1 cellular context compared by ENCODE assay signal in the genomic region with DNA sequence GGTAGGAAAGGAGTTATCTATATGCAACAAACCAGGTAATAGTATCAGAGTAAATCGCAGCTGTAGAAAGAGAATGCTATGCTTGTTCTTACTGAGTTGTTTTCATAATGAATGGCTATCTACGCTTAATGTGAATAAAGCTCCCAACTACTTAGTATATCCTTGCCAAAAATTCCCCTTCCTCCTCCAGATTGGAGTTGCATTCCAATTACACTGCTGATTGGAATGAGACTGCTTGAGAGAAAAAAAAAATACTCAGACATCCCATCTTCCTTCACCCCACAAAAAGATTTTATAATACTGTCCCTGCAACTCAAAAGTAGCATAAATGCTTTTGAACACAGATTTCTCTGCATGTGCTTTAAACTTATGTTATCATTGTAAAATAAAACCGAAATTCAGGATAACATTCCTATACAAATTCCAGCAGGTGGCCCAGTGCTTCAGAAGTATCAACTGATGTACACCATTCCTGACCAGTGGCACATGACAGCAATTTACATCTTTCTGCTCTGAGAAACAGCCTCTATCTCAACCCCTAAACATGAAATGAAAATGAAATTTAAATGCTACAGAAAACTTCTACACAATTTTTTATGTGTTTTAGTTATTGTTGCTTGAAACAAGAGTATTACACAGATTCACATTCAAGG.
TF ChIP-seq lines count a peak whose summit lies in the region.

No MANE protein-coding gene starts in this region.

TF ChIP-seq in SK-N-SH, 30 proteins besides CTCF, POLR2A, EP300 and RAD21:
- no peak for TF ChIP-seq SIN3A (IDR thresholded peaks at IDR 0.05; ENCODE audit: borderline replicate concordance, low read depth, low read length)
- peak; percentile 42; the same call in 1 of the 2 replicates for TF ChIP-seq POLR2AphosphoS5 (IDR thresholded peaks at IDR 0.05; ENCODE audit: low read depth, low read length)
- peak; percentile 50; the same call in 1 of the 2 replicates for TF ChIP-seq JUND (IDR thresholded peaks at IDR 0.05)
- TF ChIP-seq, protein P1, sequence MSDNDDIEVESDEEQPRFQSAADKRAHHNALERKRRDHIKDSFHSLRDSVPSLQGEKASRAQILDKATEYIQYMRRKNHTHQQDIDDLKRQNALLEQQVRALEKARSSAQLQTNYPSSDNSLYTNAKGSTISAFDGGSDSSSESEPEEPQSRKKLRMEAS (IDR thresholded peaks at IDR 0.05; ENCODE audit: low read depth): no peak; the same call in 1 of the 2 replicates
- TF ChIP-seq NRF1 (IDR thresholded peaks at IDR 0.05; ENCODE audit: low read depth, low read length): no peak
- no peak for TF ChIP-seq CHD2 (IDR thresholded peaks at IDR 0.05; ENCODE audit: low read length, partially characterized antibody)
- TF ChIP-seq TEAD4 (IDR thresholded peaks at IDR 0.05; ENCODE audit: borderline replicate concordance, insufficient read depth): peak; percentile 41; the same call in 1 of the 2 replicates
- TF ChIP-seq SMC3 (IDR thresholded peaks at IDR 0.05; ENCODE audit: low read depth, low read length): peak; percentile 3; the same call in 1 of the 2 replicates
- no peak for TF ChIP-seq GABPA (IDR thresholded peaks at IDR 0.05; ENCODE audit: low read depth)
- peak; percentile 22; the same call in 1 of the 2 replicates for TF ChIP-seq FOSL2 (IDR thresholded peaks at IDR 0.05; ENCODE audit: borderline replicate concordance, low read depth)
- no peak for TF ChIP-seq MEF2A (IDR thresholded peaks at IDR 0.05; ENCODE audit: borderline replicate concordance, low read depth)
- TF ChIP-seq, protein P2, sequence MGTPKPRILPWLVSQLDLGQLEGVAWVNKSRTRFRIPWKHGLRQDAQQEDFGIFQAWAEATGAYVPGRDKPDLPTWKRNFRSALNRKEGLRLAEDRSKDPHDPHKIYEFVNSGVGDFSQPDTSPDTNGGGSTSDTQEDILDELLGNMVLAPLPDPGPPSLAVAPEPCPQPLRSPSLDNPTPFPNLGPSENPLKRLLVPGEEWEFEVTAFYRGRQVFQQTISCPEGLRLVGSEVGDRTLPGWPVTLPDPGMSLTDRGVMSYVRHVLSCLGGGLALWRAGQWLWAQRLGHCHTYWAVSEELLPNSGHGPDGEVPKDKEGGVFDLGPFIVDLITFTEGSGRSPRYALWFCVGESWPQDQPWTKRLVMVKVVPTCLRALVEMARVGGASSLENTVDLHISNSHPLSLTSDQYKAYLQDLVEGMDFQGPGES (IDR thresholded peaks at IDR 0.05; ENCODE audit: low read depth, low read length): no peak
- TF ChIP-seq NFIC (IDR thresholded peaks at IDR 0.05; ENCODE audit: borderline replicate concordance): peak; percentile 84
- TF ChIP-seq, protein P3, sequence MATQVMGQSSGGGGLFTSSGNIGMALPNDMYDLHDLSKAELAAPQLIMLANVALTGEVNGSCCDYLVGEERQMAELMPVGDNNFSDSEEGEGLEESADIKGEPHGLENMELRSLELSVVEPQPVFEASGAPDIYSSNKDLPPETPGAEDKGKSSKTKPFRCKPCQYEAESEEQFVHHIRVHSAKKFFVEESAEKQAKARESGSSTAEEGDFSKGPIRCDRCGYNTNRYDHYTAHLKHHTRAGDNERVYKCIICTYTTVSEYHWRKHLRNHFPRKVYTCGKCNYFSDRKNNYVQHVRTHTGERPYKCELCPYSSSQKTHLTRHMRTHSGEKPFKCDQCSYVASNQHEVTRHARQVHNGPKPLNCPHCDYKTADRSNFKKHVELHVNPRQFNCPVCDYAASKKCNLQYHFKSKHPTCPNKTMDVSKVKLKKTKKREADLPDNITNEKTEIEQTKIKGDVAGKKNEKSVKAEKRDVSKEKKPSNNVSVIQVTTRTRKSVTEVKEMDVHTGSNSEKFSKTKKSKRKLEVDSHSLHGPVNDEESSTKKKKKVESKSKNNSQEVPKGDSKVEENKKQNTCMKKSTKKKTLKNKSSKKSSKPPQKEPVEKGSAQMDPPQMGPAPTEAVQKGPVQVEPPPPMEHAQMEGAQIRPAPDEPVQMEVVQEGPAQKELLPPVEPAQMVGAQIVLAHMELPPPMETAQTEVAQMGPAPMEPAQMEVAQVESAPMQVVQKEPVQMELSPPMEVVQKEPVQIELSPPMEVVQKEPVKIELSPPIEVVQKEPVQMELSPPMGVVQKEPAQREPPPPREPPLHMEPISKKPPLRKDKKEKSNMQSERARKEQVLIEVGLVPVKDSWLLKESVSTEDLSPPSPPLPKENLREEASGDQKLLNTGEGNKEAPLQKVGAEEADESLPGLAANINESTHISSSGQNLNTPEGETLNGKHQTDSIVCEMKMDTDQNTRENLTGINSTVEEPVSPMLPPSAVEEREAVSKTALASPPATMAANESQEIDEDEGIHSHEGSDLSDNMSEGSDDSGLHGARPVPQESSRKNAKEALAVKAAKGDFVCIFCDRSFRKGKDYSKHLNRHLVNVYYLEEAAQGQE (IDR thresholded peaks at IDR 0.05; ENCODE audit: low read depth, low read length): no peak
- TF ChIP-seq, protein P4, sequence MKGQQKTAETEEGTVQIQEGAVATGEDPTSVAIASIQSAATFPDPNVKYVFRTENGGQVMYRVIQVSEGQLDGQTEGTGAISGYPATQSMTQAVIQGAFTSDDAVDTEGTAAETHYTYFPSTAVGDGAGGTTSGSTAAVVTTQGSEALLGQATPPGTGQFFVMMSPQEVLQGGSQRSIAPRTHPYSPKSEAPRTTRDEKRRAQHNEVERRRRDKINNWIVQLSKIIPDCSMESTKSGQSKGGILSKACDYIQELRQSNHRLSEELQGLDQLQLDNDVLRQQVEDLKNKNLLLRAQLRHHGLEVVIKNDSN (IDR thresholded peaks at IDR 0.05; ENCODE audit: borderline replicate concordance, low read depth): no peak
- no peak for TF ChIP-seq FOXM1 (IDR thresholded peaks at IDR 0.05; ENCODE audit: low read depth)
- peak; percentile 52 for TF ChIP-seq TCF12 (IDR thresholded peaks at IDR 0.05)
- TF ChIP-seq RCOR1 (IDR thresholded peaks at IDR 0.05; ENCODE audit: low read length): no peak
TF ChIP-seq in SK-N-SH: peak in this region for 7.
